24 cellular contexts compared by ENCODE assay signal in the genomic region with DNA sequence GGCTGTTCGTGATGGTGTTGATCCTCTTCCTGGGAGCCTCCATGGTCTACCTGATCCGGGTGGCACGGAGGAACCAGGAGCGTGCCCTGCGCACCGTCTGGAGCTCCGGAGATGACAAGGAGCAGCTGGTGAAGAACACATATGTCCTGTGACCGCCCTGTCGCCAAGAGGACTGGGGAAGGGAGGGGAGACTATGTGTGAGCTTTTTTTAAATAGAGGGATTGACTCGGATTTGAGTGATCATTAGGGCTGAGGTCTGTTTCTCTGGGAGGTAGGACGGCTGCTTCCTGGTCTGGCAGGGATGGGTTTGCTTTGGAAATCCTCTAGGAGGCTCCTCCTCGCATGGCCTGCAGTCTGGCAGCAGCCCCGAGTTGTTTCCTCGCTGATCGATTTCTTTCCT. TPM values are rescaled to one million over a fixed set of nuclear protein-coding genes. Genes with fewer than 3 reads are reported as not detected.
DNase-seq lines count a peak whose midpoint lies in the region; ATAC-seq and TF ChIP-seq lines count a peak whose summit lies in the region.
"Had no signal": no experiment of that assay in that cellular context is flagged by ENCODE, and none has a peak within 500 bp of the region (broad histone marks: within the 10 kb centered on the region; RNA-seq: fewer than 3 reads in every experiment).

No MANE protein-coding gene starts in this region.

- peak; percentile 55 for DNase-seq in H7
- no peak for DNase-seq in smooth muscle cell (lab: John Stamatoyannopoulos, UW; ENCODE audit: unreplicated experiment)
- no peak for DNase-seq in midbrain (lab: John Stamatoyannopoulos, UW)
- DNase-seq in NCI-H1417 treated with DMSO at 0.1 percent for 48 hours (lab: John Stamatoyannopoulos, UW), result no peak
- DNase-seq in dorsolateral prefrontal cortex, result no peak
- DNase-seq: activated CD4-positive, alpha-beta T cell treated with anti-CD3 and anti-CD28 coated beads, Interleukin-2, amount 10 ng/mL, durations not matched to agents 24 days and 14 days; activated CD8-positive, alpha-beta memory T cell treated with anti-CD3 and anti-CD28 coated beads, Interleukin-2, amount 50 U/mL, for 4 hours; activated naive CD8-positive, alpha-beta T cell treated with anti-CD3 and anti-CD28 coated beads, Interleukin-2, amount 10 ng/mL, durations not matched to agents 7 days and 5 days; AML-193; DMS79 treated with DMSO at 0.1 percent for 48 hours; MM.1S; naive B cell; NCI-H1436 treated with DMSO at 0.1 percent for 48 hours; NCI-H2171; NCI-H524 treated with DMSO at 0.1 percent for 48 hours; stimulated activated naive CD8-positive, alpha-beta T cell treated with anti-CD3 and anti-CD28 coated beads, Interleukin-15, Interleukin-2, amounts not matched to agents 100 U/mL and 50 U/mL, for 24 hours; transverse colon had no signal

- H2AFZ ChIP-seq in smooth muscle cell (ENCODE audit: low read depth), result no peak overlapping the region

- H3K27me3 ChIP-seq in H7 (ENCODE audit: control insufficient read depth, insufficient read depth, low read length) (no peaks in the 10 kb centered on the region), iPS-15b (ENCODE audit: control insufficient read depth, insufficient read depth, low read length) (no peaks in the 10 kb centered on the region), smooth muscle cell (ENCODE audit: low read depth) (no peaks in the 10 kb centered on the region), dorsolateral prefrontal cortex (no peaks in the 10 kb centered on the region)
- H3K27me3 ChIP-seq: transverse colon had no signal

- no peaks in the 10 kb centered on the region for H3K79me2 ChIP-seq in smooth muscle cell (ENCODE audit: low read depth)

- H3F3A ChIP-seq in smooth muscle cell (ENCODE audit: low read depth), result no peaks in the 10 kb centered on the region

- peak overlapping the region; percentile 98 for H3K27ac ChIP-seq in VCaP
- H3K27ac ChIP-seq in smooth muscle cell (ENCODE audit: low read depth), result peak overlapping the region; percentile 62
- peak overlapping the region in 1 of 59 donors; percentile 63 for H3K27ac ChIP-seq in dorsolateral prefrontal cortex
- H3K27ac ChIP-seq: HL-60, transverse colon had no signal

- no peak for TF ChIP-seq CTCF in VCaP (conservative IDR thresholded peaks at IDR 0.05)
- no peak for TF ChIP-seq CTCF in smooth muscle cell (IDR thresholded peaks at IDR 0.05; ENCODE audit: borderline replicate concordance, insufficient read depth, poor library complexity, severe bottlenecking)
- no peak for TF ChIP-seq CTCF in dorsolateral prefrontal cortex (IDR thresholded peaks at IDR 0.05 in 54 of 56, conservative IDR thresholded peaks at IDR 0.05 in 2 of 56; ENCODE audit: low read depth in 1 of 56, partially characterized antibody in 56 of 56)

- H4K20me1 ChIP-seq in smooth muscle cell (ENCODE audit: low read depth), result no peaks in the 10 kb centered on the region

- H3K9me3 ChIP-seq in iPS-15b (ENCODE audit: control insufficient read depth, insufficient read depth, low read length) (no peaks in the 10 kb centered on the region), smooth muscle cell (replicated peaks; ENCODE audit: low read depth) (no peaks in the 10 kb centered on the region)
- H3K9me3 ChIP-seq: transverse colon had no signal

- peaks cover 27% of the 10 kb centered on the region for H3K36me3 ChIP-seq in H7 (replicated peaks; ENCODE audit: control insufficient read depth, insufficient read depth, low read length)
- peaks cover 53% of the 10 kb centered on the region for H3K36me3 ChIP-seq in iPS-15b (ENCODE audit: control insufficient read depth, insufficient read depth, low read length)
- no peaks in the 10 kb centered on the region for H3K36me3 ChIP-seq in smooth muscle cell (ENCODE audit: low read depth)
- H3K36me3 ChIP-seq: transverse colon had no signal

- intact Hi-C loops in dorsolateral prefrontal cortex (cut with DNase I), result no loop called here

- H3K4me3 ChIP-seq in H7 (ENCODE audit: insufficient read depth, low read depth, low read length) (no peak overlapping the region), iPS-15b (ENCODE audit: low read depth, low read length) (no peak overlapping the region), smooth muscle cell (no peak overlapping the region), dorsolateral prefrontal cortex (no peak overlapping the region)
- H3K4me3 ChIP-seq: lung, transverse colon had no signal

- H3K4me1 ChIP-seq in iPS-15b (ENCODE audit: control insufficient read depth, insufficient read depth, low read length) (no peaks in the 10 kb centered on the region), smooth muscle cell (ENCODE audit: low read depth) (peaks cover 6% of the 10 kb centered on the region)

- 54% methylated on average over 15 of the region's 15 CpGs for WGBS in smooth muscle cell (ENCODE audit: low lambda C conversion rate)

- H3K9ac ChIP-seq in iPS-15b (ENCODE audit: low read depth, low read length) (peak overlapping the region; percentile 24), smooth muscle cell (ENCODE audit: low read depth) (no peak overlapping the region)

- no peak for ATAC-seq in esophagus mucosa
- ATAC-seq: Right ventricle myocardium inferior; stimulated activated naive CD8-positive, alpha-beta T cell treated with anti-CD3 and anti-CD28 coated beads, Interleukin-15, Interleukin-2, amounts not matched to agents 100 U/mL and 50 U/mL, for 24 hours had no signal

- H3K4me2 ChIP-seq in smooth muscle cell, result peak overlapping the region; percentile 18

RNA-seq across cellular contexts. Expression of a gene that starts 12.2 kb away (rescaled TPM):
- total RNA-seq in H7 (2014; rRNA removed; shearing (Covaris generic)), result 5.1 and 11.1 TPM in 2 replicates
- total RNA-seq in smooth muscle cell (97.5 and 136 TPM in 2 replicates), dorsolateral prefrontal cortex (1 to 10 TPM in 38 of 120 experiments, under 1 TPM in 1, not detected in 81; 1.00 to 5.1 (median 2.0) TPM), esophagus mucosa (272 TPM)
- 22.1 and 96.5 TPM in 2 replicates for polyA plus RNA-seq in smooth muscle cell
- total RNA-seq: activated CD4-positive, alpha-beta T cell treated with anti-CD3 and anti-CD28 coated beads, Interleukin-2, amount 10 ng/mL, durations not matched to agents 24 days and 14 days; activated naive CD8-positive, alpha-beta T cell treated with anti-CD3 and anti-CD28 coated beads, Interleukin-2, amount 10 ng/mL, durations not matched to agents 7 days and 5 days; skeletal muscle tissue had no signal

RNA-seq across cellular contexts. Expression of a gene that starts 23.9 kb away (rescaled TPM):
- total RNA-seq in H7 (2014; rRNA removed; shearing (Covaris generic)), result 114 and 147 TPM in 2 replicates
- total RNA-seq in smooth muscle cell (80.1 and 87.5 TPM in 2 replicates), dorsolateral prefrontal cortex (10 to 100 TPM; 31.5 to 70.0 (median 48.6) TPM), esophagus mucosa (43.1 TPM)
- 185 and 216 TPM in 2 replicates for polyA plus RNA-seq in smooth muscle cell

RNA-seq across cellular contexts. Expression of a gene that starts 27.5 kb away (rescaled TPM):
- 143 and 153 TPM in 2 replicates for total RNA-seq in H7 (2014; rRNA removed; shearing (Covaris generic))
- total RNA-seq in smooth muscle cell (153 and 157 TPM in 2 replicates), dorsolateral prefrontal cortex (100 to 1,000 TPM in 44 of 120 experiments, 10 to 100 TPM in 76; 41.9 to 135 (median 92.4) TPM), esophagus mucosa (356 TPM)
- 201 and 453 TPM in 2 replicates for polyA plus RNA-seq in smooth muscle cell

RNA-seq across cellular contexts. Expression of a gene that starts 27.8 kb away (rescaled TPM):
- 1.9 and 3.3 TPM in 2 replicates for total RNA-seq in H7 (2014; rRNA removed; shearing (Covaris generic))
- total RNA-seq in smooth muscle cell (6.5 and 7.2 TPM in 2 replicates), dorsolateral prefrontal cortex (1 to 10 TPM in 110 of 120 experiments, under 1 TPM in 10; 0.64 to 3.9 (median 1.7) TPM), esophagus mucosa (22.8 TPM)
- 12.6 and 13.4 TPM in 2 replicates for polyA plus RNA-seq in smooth muscle cell

RNA-seq across cellular contexts. Expression of a gene that starts 35.7 kb away (rescaled TPM):
- 3.5 and 3.7 TPM in 2 replicates for total RNA-seq in H7 (2014; rRNA removed; shearing (Covaris generic))
- total RNA-seq in smooth muscle cell (4.0 and 8.1 TPM in 2 replicates), dorsolateral prefrontal cortex (100 to 1,000 TPM in 57 of 120 experiments, 10 to 100 TPM in 63; 17.4 to 465 (median 98.7) TPM), esophagus mucosa (2.8 TPM)
- 88.4 and 89.7 TPM in 2 replicates for polyA plus RNA-seq in smooth muscle cell
- total RNA-seq: activated naive CD8-positive, alpha-beta T cell treated with anti-CD3 and anti-CD28 coated beads, Interleukin-2, amount 10 ng/mL, durations not matched to agents 7 days and 5 days had no signal
